ENCODE assay signal across 8 cellular contexts in genomic region chr3:169764164-169764452, GRCh38. TPM values are rescaled to one million over a fixed set of nuclear protein-coding genes. Genes with fewer than 3 reads are reported as not detected.
DNase-seq lines count a peak whose midpoint lies in the region; ATAC-seq and TF ChIP-seq lines count a peak whose summit lies in the region.

No MANE protein-coding gene starts in this region.

- H3K4me3 Mint-ChIP-seq in T-helper 17 cell = peak overlapping the region; percentile 92

- peak overlapping the region; percentile 94 for H3K27ac Mint-ChIP-seq in T-helper 17 cell

- H3F3A ChIP-seq in DOHH2 (ENCODE audit: control insufficient read depth, insufficient read depth) = peaks cover 45% of the 10 kb centered on the region

- no peaks in the 10 kb centered on the region for H3K27me3 Mint-ChIP-seq in T-helper 17 cell

- H3K4me1 ChIP-seq in DOHH2 (ENCODE audit: control insufficient read depth, low read length) = peaks cover 35% of the 10 kb centered on the region
- H3K4me1 ChIP-seq in osteoblast (ENCODE audit: insufficient read depth, low read length) = peaks cover 12% of the 10 kb centered on the region

- peaks cover 14% of the 10 kb centered on the region for H3K4me1 Mint-ChIP-seq in T-helper 17 cell

- H3K36me3 Mint-ChIP-seq in T-helper 17 cell (ENCODE audit: low read depth) = no peaks in the 10 kb centered on the region

- H3K9me3 ChIP-seq in DOHH2 (ENCODE audit: control insufficient read depth, insufficient read depth, low read length) = peaks cover 4% of the 10 kb centered on the region; the same call in 1 of the 2 replicates
- H3K9me3 ChIP-seq in T-helper 17 cell (ENCODE audit: control insufficient read depth, low read length, poor library complexity, severe bottlenecking) = no peaks in the 10 kb centered on the region
- H3K9me3 ChIP-seq in osteoblast (ENCODE audit: low read depth, low read length) = no peaks in the 10 kb centered on the region

- H3K36me3 ChIP-seq in DOHH2 (ENCODE audit: control insufficient read depth, low read length) = peaks cover 5% of the 10 kb centered on the region
- no peaks in the 10 kb centered on the region for H3K36me3 ChIP-seq in osteoblast (ENCODE audit: insufficient read depth, low read length)

- TF ChIP-seq CTCF in DOHH2 (IDR thresholded peaks at IDR 0.05; ENCODE audit: low read depth, low read length, poor library complexity, severe bottlenecking) (no peak), fibroblast of pulmonary artery (IDR thresholded peaks at IDR 0.05; ENCODE audit: low read length, missing control alignments) (no peak), osteoblast (IDR thresholded peaks at IDR 0.05; ENCODE audit: extremely low read depth, low read depth, low read length) (no peak)

- H3K4me2 ChIP-seq in DOHH2 (ENCODE audit: low read length) = peak overlapping the region; percentile 90
- H3K4me2 ChIP-seq in osteoblast (ENCODE audit: insufficient read depth, low read length) = peak overlapping the region; percentile 94

- no peaks in the 10 kb centered on the region for H3K9me2 ChIP-seq in DOHH2 (replicated peaks; ENCODE audit: control insufficient read depth, low read length)

- H4K20me1 ChIP-seq in DOHH2 (ENCODE audit: control insufficient read depth, insufficient read depth, low read depth, low read length) = no peaks in the 10 kb centered on the region
- H4K20me1 ChIP-seq in osteoblast (ENCODE audit: insufficient read depth, low read length) = no peaks in the 10 kb centered on the region

- ATAC-seq in GM21381 (IDR thresholded peaks at IDR 0.05; ENCODE audit: unreplicated experiment) (peak; percentile 30), HG03571 (IDR thresholded peaks at IDR 0.05; ENCODE audit: unreplicated experiment) (peak; percentile 36), T-helper 17 cell (peak; percentile 29)

- H3K79me2 ChIP-seq in DOHH2 (ENCODE audit: control insufficient read depth, low read length) = no peaks in the 10 kb centered on the region; the same call in none of the 2 replicates
- no peaks in the 10 kb centered on the region for H3K79me2 ChIP-seq in osteoblast (ENCODE audit: insufficient read depth, low read length)

- peak overlapping the region; percentile 86 for H2AFZ ChIP-seq in osteoblast (ENCODE audit: low read length)

- H3K4me3 ChIP-seq in DOHH2 (ENCODE audit: low read length) (peak overlapping the region; percentile 98), fibroblast of pulmonary artery (replicated peaks; ENCODE audit: low read depth, low read length) (peak overlapping the region; percentile 71), osteoblast (ENCODE audit: insufficient read depth, low read length) (peak overlapping the region; percentile 94)

- H3K27ac ChIP-seq in DOHH2 (ENCODE audit: low read depth, low read length) (peak overlapping the region; percentile 91), osteoblast (ENCODE audit: low read depth, low read length) (peak overlapping the region; percentile 85)

- H3K27me3 ChIP-seq in DOHH2 (ENCODE audit: control insufficient read depth, low read length) = no peaks in the 10 kb centered on the region
- H3K27me3 ChIP-seq in osteoblast (ENCODE audit: insufficient read depth, low read length) = no peaks in the 10 kb centered on the region

- DNase-seq in T-helper 17 cell (no peak), fibroblast of pulmonary artery (ENCODE audit: low read depth) (peak; percentile 67), osteoblast (ENCODE audit: insufficient read length, low spot score, missing footprints) (peak; percentile 73), NCI-H1417 (lab: John Stamatoyannopoulos, UW) (no peak), COLO829 (ENCODE audit: low spot score) (no peak)

RNA-seq across cellular contexts. Expression of gene TERC, which starts 0.8 kb away (rescaled TPM):
- total RNA-seq in T-helper 17 cell (10 to 100 TPM in 1 of 2 donors, 1 to 10 TPM in 1; 6.0 to 11.0 TPM), osteoblast (144 and 200 TPM in 2 replicates)

RNA-seq across cellular contexts. Expression of gene ACTRT3, which starts 5.3 kb away (rescaled TPM):
- total RNA-seq in T-helper 17 cell = not detected
- 4.3 and 4.7 TPM in 2 replicates for total RNA-seq in osteoblast

RNA-seq across cellular contexts. Expression of gene MYNN, which starts 9.1 kb away (rescaled TPM):
- total RNA-seq in T-helper 17 cell = 10 to 100 TPM; 21.0 to 21.2 TPM
- total RNA-seq in osteoblast = 22.1 and 26.8 TPM in 2 replicates

RNA-seq across cellular contexts. Expression of gene LRRIQ4, which starts 48.6 kb away (rescaled TPM):
- total RNA-seq in T-helper 17 cell (not detected), osteoblast (under 0.01 and 0.29 TPM in 2 replicates)

RNA-seq across cellular contexts. Expression of gene LRRC34, which starts 48.6 kb away (rescaled TPM):
- total RNA-seq in T-helper 17 cell = under 1 TPM; 0.77 to 0.78 TPM
- total RNA-seq in osteoblast = 2.2 and 2.4 TPM in 2 replicates

Comparison
In these comparisons a context has a peak if more than half of its experiments do, and no peak if none do; other contexts are left out.
1. DNase-seq: peak in fibroblast of pulmonary artery (single experiment) and osteoblast (single experiment); none in T-helper 17 cell (0 of 3), NCI-H1417 (0 of 3) and COLO829 (single experiment).
2. RNA of gene TERC, which starts 0.8 kb away (total RNA-seq): 144 to 200 TPM in osteoblast; 6.0 to 11.0 TPM in T-helper 17 cell; every median in the first group is over 10 times any median in the second.
3. Peak in every context shown above with its lines, with median percentiles within 50 percentile points of each other: H3K4me3 ChIP-seq and ATAC-seq.